In the genomic region with DNA sequence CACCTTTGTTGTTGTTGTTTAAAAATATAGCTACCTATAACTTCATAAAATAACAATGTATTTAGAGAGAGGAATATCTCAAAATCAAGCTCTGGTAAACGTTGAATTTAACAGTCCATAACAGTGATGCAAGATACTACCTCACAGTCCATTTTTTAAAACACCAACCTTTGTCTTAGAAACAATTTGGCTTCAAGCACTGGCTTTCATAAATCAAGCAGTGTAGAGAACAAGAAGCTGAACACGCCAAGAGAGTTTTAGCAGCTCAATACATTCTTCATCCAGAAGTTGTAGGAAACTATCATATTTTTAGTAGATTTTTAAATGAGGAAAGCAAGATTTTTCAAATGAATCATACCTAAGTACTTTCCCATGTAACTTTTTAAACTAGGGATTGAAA, we compare ENCODE assay signal across 23 cellular contexts.
DNase-seq lines count a peak whose midpoint lies in the region; ATAC-seq and TF ChIP-seq lines count a peak whose summit lies in the region.
"Had no signal": no experiment of that assay in that cellular context is flagged by ENCODE, and none has a peak within 500 bp of the region (broad histone marks: within the 10 kb centered on the region; RNA-seq: fewer than 3 reads in every experiment).

No MANE protein-coding gene starts in this region.

- ATAC-seq in GM18861 (IDR thresholded peaks at IDR 0.05; ENCODE audit: unreplicated experiment), result no peak
- no peak for ATAC-seq in CD4-positive, alpha-beta T cell (ENCODE audit: poor library complexity)
- ATAC-seq: A549; CD8-positive, alpha-beta T cell; GM23338; Panc1; SK-N-SH treated with all-trans-retinoic acid at 6 μM for 48 hours had no signal

- no peak overlapping the region for H3K4me3 ChIP-seq in foreskin fibroblast (ENCODE audit: low read depth in 1 of 2, low read length in 2 of 2)
- H3K4me3 ChIP-seq in skeletal muscle cell (ENCODE audit: low read depth, low read length), result no peak overlapping the region
- H3K4me3 ChIP-seq: A549; BLaER1 treated with 17β-estradiol and CSF1 and Interleukin-3, amounts not matched to agents 10 nM and 100 nM; GM23338; HAP-1 had no signal

- no peak overlapping the region for H3K27ac Mint-ChIP-seq in CD4-positive, alpha-beta T cell
- no peak overlapping the region for H3K27ac Mint-ChIP-seq in activated T-cell treated with anti-CD3 and anti-CD28 coated beads, Interleukin-2, amount 50 U/mL, for 24 hours
- H3K27ac Mint-ChIP-seq: CD8-positive, alpha-beta T cell; GM23338 had no signal

- H3K27me3 ChIP-seq in CD4-positive, alpha-beta T cell (ENCODE audit: control insufficient read depth, insufficient read depth, low read length), result no peaks in the 10 kb centered on the region
- H3K27me3 ChIP-seq: BLaER1 treated with 17β-estradiol and CSF1 and Interleukin-3, amounts not matched to agents 10 nM and 100 nM had no signal

- POLR2A ChIA-PET in CD4-positive, alpha-beta T cell (lab: Charles Lee), result no interaction called here

- H3K36me3 Mint-ChIP-seq in CD4-positive, alpha-beta T cell (ENCODE audit: low read depth), result no peaks in the 10 kb centered on the region
- no peaks in the 10 kb centered on the region for H3K36me3 Mint-ChIP-seq in activated T-cell treated with anti-CD3 and anti-CD28 coated beads, Interleukin-2, amount 50 U/mL, for 24 hours (ENCODE audit: low read depth)
- H3K36me3 Mint-ChIP-seq: CD8-positive, alpha-beta T cell had no signal

- DNase-seq in EL (peak; percentile 8), amniotic epithelial cell (ENCODE audit: low read depth) (peak; percentile 56), foreskin fibroblast (peak; percentile 26 to 45), skeletal muscle cell (ENCODE audit: low read depth) (peak; percentile 64), NCI-H187 treated with DMSO at 0.1 percent for 48 hours (lab: John Stamatoyannopoulos, UW) (no peak)
- no peak for DNase-seq in CD4-positive, alpha-beta T cell
- no peak for DNase-seq in activated T-cell treated with anti-CD3 and anti-CD28 coated beads, Interleukin-2, amount 50 U/mL, for 24 hours
- DNase-seq: CD8-positive, alpha-beta T cell; DMS153; Karpas-422; MV-4-11; NCI-H1694; NCI-H2081 treated with DMSO at 0.1 percent for 48 hours; NCI-H2171 treated with DMSO at 0.1 percent for 48 hours; NCI-H524 treated with DMSO at 0.1 percent for 48 hours; NCI-H82 had no signal

- no peak for TF ChIP-seq CTCF in foreskin fibroblast (IDR thresholded peaks at IDR 0.05; ENCODE audit: low read depth, low read length)
- no peak for TF ChIP-seq CTCF in CD4-positive, alpha-beta T cell (IDR thresholded peaks at IDR 0.05)

- no peaks in the 10 kb centered on the region for H3K9me3 ChIP-seq in CD4-positive, alpha-beta T cell (ENCODE audit: control insufficient read depth, low read length)
- H3K9me3 ChIP-seq: A549, HAP-1 had no signal

- no peaks in the 10 kb centered on the region for H3K4me1 Mint-ChIP-seq in CD4-positive, alpha-beta T cell (ENCODE audit: low read depth)
- H3K4me1 Mint-ChIP-seq in activated T-cell treated with anti-CD3 and anti-CD28 coated beads, Interleukin-2, amount 50 U/mL, for 24 hours (ENCODE audit: low read depth), result no peaks in the 10 kb centered on the region
- H3K4me1 Mint-ChIP-seq: GM23338 had no signal

- CTCF ChIA-PET in CD4-positive, alpha-beta T cell (lab: Charles Lee), result no interaction called here

- intact Hi-C loops in CD4-positive, alpha-beta T cell (cut with DNase I, micrococcal nuclease), result no loop called here

- no peak overlapping the region for H3K4me3 Mint-ChIP-seq in CD4-positive, alpha-beta T cell
- H3K4me3 Mint-ChIP-seq in activated T-cell treated with anti-CD3 and anti-CD28 coated beads, Interleukin-2, amount 50 U/mL, for 24 hours, result no peak overlapping the region
- H3K4me3 Mint-ChIP-seq: CD8-positive, alpha-beta T cell; GM23338 had no signal

- H3K9me3 Mint-ChIP-seq in CD4-positive, alpha-beta T cell, result peaks cover 13% of the 10 kb centered on the region
- peaks cover 6% of the 10 kb centered on the region for H3K9me3 Mint-ChIP-seq in activated T-cell treated with anti-CD3 and anti-CD28 coated beads, Interleukin-2, amount 50 U/mL, for 24 hours

- no peak overlapping the region for H3K27ac ChIP-seq in CD4-positive, alpha-beta T cell (ENCODE audit: low read depth, low read length)
- H3K27ac ChIP-seq: A549; BLaER1 treated with 17β-estradiol and CSF1 and Interleukin-3, amounts not matched to agents 10 nM and 100 nM had no signal

- H3K27me3 Mint-ChIP-seq in CD4-positive, alpha-beta T cell, result no peaks in the 10 kb centered on the region
- no peaks in the 10 kb centered on the region for H3K27me3 Mint-ChIP-seq in activated T-cell treated with anti-CD3 and anti-CD28 coated beads, Interleukin-2, amount 50 U/mL, for 24 hours

Comparison
In these comparisons a context has a peak if more than half of its experiments do, and no peak if none do; other contexts are left out.
1. DNase-seq: peak in EL (single experiment), amniotic epithelial cell (single experiment), foreskin fibroblast (2 of 2) and skeletal muscle cell (single experiment); none in CD4-positive, alpha-beta T cell (0 of 10), activated T-cell treated with anti-CD3 and anti-CD28 coated beads, Interleukin-2, amount 50 U/mL, for 24 hours (single experiment) and NCI-H187 treated with DMSO at 0.1 percent for 48 hours (single experiment).